Comparison of ENCODE assay signal across 7 cellular contexts in the genomic region with DNA sequence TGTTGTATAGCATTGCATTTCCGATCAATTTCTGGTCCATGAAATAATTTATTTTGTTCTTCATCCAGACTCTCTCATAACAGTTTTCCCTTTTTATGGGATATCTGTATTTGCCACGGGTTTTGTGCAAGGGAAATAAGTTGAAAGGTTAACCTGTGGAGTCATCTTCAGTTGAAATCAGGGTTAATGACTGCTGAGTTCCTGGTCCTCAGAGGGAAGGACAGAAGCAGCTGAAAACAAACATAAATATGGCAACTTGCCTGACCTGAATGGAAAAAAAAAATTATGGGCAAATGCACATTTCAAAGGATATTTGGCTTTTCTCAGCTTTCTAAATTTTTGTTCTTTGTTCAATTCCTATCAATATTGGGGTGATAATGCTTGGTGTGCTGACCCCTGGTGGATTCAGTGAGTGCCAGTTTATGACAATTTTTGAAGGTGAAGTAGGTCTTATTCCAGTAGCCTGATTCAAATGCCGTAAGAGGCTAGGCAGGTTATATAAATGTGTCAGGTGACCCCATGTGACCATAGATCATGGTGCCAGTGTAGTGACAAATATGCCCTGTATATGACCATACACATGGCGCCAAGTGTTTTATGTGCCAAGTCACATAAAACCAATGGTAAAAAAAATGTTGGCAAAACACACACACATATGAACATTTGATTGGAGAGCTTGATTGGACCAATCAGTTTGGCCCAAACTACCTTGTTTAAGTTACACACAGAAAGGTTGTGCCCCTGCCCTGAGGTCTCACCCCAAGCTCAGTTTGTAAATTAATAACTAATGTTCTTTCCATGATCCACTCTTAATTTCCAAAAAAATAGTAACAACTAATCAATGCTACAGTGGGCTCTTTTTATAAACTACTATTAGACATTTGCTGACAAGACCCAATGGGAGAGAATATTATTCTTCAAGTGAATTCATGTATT. TPM values are rescaled to one million over a fixed set of nuclear protein-coding genes. Genes with fewer than 3 reads are reported as not detected.
DNase-seq lines count a peak whose midpoint lies in the region; ATAC-seq and TF ChIP-seq lines count a peak whose summit lies in the region.

No MANE protein-coding gene starts in this region.

- ATAC-seq in lung (ENCODE audit: insufficient read depth, low FRiP score) (no peak), GM21447 (IDR thresholded peaks at IDR 0.05; ENCODE audit: unreplicated experiment) (no peak)

- DNase-seq in HuH-7 (ENCODE audit: low spot score) (peak; percentile 17), ascending aorta (ENCODE audit: low spot score in 2 of 2) (no peak), lung (ENCODE audit: low spot score) (no peak), NCI-H1105 treated with DMSO at 0.1 percent for 48 hours (lab: John Stamatoyannopoulos, UW) (no peak)
- DNase-seq in activated CD8-positive, alpha-beta memory T cell treated with anti-CD3 and anti-CD28 coated beads for 24 hours, result no peak

- H3K27ac ChIP-seq in ascending aorta (no peak overlapping the region), lung (ENCODE audit: low read depth in 1 of 2, low read length in 1 of 2) (no peak overlapping the region)

- H3K4me1 ChIP-seq in ascending aorta (no peaks in the 10 kb centered on the region), lung (ENCODE audit: control insufficient read depth in 2 of 2, insufficient read depth in 2 of 2, low read length in 2 of 2) (no peaks in the 10 kb centered on the region)

- TF ChIP-seq CTCF in GM12874 (IDR thresholded peaks at IDR 0.05; ENCODE audit: insufficient read depth, low read depth, low read length) (peak; percentile 47; the same call in 1 of the 2 replicates), ascending aorta (IDR thresholded peaks at IDR 0.05) (peak in 2 of 3 experiments; percentile 15 to 41), lung (IDR thresholded peaks at IDR 0.05; ENCODE audit: control extremely low read depth, extremely low read depth) (peak; percentile 37)

- 48 to 55% methylated on average over 4 of the region's 4 CpGs for WGBS in lung, 2 donors

- no peaks in the 10 kb centered on the region for H3K36me3 ChIP-seq in ascending aorta
- no peaks in the 10 kb centered on the region for H3K36me3 ChIP-seq in lung (ENCODE audit: control insufficient read depth in 2 of 2, insufficient read depth in 2 of 2, low read length in 2 of 2)

- H3K4me3 ChIP-seq in ascending aorta (no peak overlapping the region), lung (no peak overlapping the region)

- intact Hi-C loops in ascending aorta (cut with DNase I), result loop anchor here (10.0 kb wide), 1 partner anchor 95 kb away; no protein-coding TSS in a partner anchor

- no peaks in the 10 kb centered on the region for H3K9me3 ChIP-seq in ascending aorta
- H3K9me3 ChIP-seq in lung (ENCODE audit: control insufficient read depth in 2 of 2, insufficient read depth in 1 of 2, low read length in 1 of 2), result no peaks in the 10 kb centered on the region

- H3K27me3 ChIP-seq in ascending aorta, result no peaks in the 10 kb centered on the region
- H3K27me3 ChIP-seq in lung (ENCODE audit: control insufficient read depth, insufficient read depth), result no peaks in the 10 kb centered on the region

RNA-seq across cellular contexts. Expression of a gene that starts 47.6 kb away (rescaled TPM):
- total RNA-seq in ascending aorta, result 13.3 TPM
- total RNA-seq in lung, result 10 to 100 TPM in 1 of 2 donors, 1 to 10 TPM in 1; 1.6 to 21.4 TPM
- 1 to 10 TPM in 1 of 2 donors, under 1 TPM in 1; 0.71 to 1.8 TPM for polyA plus RNA-seq in lung
